8 cellular contexts compared by ENCODE assay signal in the genomic region with DNA sequence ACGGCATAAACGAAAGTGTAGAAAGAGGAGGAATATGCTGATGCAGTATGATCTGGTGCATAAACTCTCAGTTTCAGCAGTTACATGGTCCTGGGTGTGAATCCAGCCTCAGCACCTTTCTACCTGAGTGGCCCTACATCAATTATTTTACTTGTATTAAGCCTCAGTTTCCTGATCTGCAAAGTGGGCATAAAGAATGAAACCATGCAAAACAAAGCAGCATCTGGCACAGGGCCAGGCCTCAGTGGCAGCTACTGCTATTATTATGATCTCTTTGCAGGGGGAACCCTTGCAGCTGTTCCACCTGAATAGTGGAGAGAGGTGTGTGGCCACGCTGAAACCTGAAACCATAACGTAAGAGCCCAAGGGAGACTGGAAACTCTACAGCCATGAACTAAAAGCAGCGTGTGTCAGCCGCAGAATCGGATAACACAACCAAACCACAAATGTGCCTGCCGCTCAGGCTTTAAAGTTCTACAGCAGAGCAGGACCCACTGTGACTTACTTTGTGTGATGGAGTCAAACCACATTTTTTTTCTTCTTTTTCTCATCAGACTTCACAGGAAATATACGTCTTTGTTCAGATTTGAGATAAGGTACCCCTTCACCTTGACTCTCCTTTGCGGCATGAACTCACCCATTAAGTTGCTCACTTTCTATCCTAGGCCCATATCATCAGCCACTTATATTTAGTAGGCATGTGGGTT. TPM values are rescaled to one million over a fixed set of nuclear protein-coding genes. Genes with fewer than 3 reads are reported as not detected.
DNase-seq lines count a peak whose midpoint lies in the region; ATAC-seq and TF ChIP-seq lines count a peak whose summit lies in the region.

No MANE protein-coding gene starts in this region.

- no peaks in the 10 kb centered on the region for H3K9me3 Mint-ChIP-seq in activated T-cell treated with anti-CD3 and anti-CD28 coated beads, Interleukin-2, amount 50 U/mL, for 72 hours
- H3K9me3 Mint-ChIP-seq in nephron: no peaks in the 10 kb centered on the region

- H3K4me1 Mint-ChIP-seq in activated T-cell treated with anti-CD3 and anti-CD28 coated beads, Interleukin-2, amount 50 U/mL, for 72 hours (ENCODE audit: low read depth): peaks cover 51% of the 10 kb centered on the region
- peaks cover 20% of the 10 kb centered on the region for H3K4me1 Mint-ChIP-seq in nephron

- peak overlapping the region; percentile 62 to 76 for H3K4me3 Mint-ChIP-seq in activated T-cell treated with anti-CD3 and anti-CD28 coated beads, Interleukin-2, amount 50 U/mL, for 72 hours
- no peak overlapping the region for H3K4me3 Mint-ChIP-seq in nephron

- H3K27me3 Mint-ChIP-seq in activated T-cell treated with anti-CD3 and anti-CD28 coated beads, Interleukin-2, amount 50 U/mL, for 72 hours (ENCODE audit: low read depth): peaks cover 15% of the 10 kb centered on the region
- H3K27me3 Mint-ChIP-seq in nephron (ENCODE audit: low read depth): peaks cover 8% of the 10 kb centered on the region

- no peaks in the 10 kb centered on the region for H3K36me3 Mint-ChIP-seq in activated T-cell treated with anti-CD3 and anti-CD28 coated beads, Interleukin-2, amount 50 U/mL, for 72 hours (ENCODE audit: insufficient read depth in 2 of 2)
- no peaks in the 10 kb centered on the region for H3K36me3 Mint-ChIP-seq in nephron (ENCODE audit: low read depth)

- H3K27ac Mint-ChIP-seq in activated T-cell treated with anti-CD3 and anti-CD28 coated beads, Interleukin-2, amount 50 U/mL, for 72 hours: peak overlapping the region; percentile 9
- peak overlapping the region; percentile 38 to 55 (median 41) for H3K27ac Mint-ChIP-seq in nephron

- peak; percentile 83 for ATAC-seq in HG03064 (IDR thresholded peaks at IDR 0.05; ENCODE audit: low read depth, unreplicated experiment)
- ATAC-seq in activated T-cell treated with anti-CD3 and anti-CD28 coated beads, Interleukin-2, amount 50 U/mL, for 72 hours (replicated peaks in 1 of 2): peak; percentile 92

- TF ChIP-seq CTCF in nephron (IDR thresholded peaks at IDR 0.05; ENCODE audit: unreplicated experiment in 3 of 3): no peak

- DNase-seq in NCI-H1105 treated with DMSO at 0.1 percent for 48 hours (lab: John Stamatoyannopoulos, UW): peak; percentile 50
- no peak for DNase-seq in NCI-H1105 (lab: John Stamatoyannopoulos, UW)
- peak; percentile 33 for DNase-seq in NCI-H774 (lab: John Stamatoyannopoulos, UW)
- DNase-seq in activated T-cell treated with anti-CD3 and anti-CD28 coated beads, Interleukin-2, amount 50 U/mL, for 72 hours: peak; percentile 84 to 90
- no peak for DNase-seq in GDM1 (lab: John Stamatoyannopoulos, UW)
- no peak for DNase-seq in NCI-H1694 (lab: John Stamatoyannopoulos, UW)

RNA-seq across cellular contexts. Expression of gene FOS, which starts 29.2 kb away (rescaled TPM):
- 10 to 100 TPM; 39.1 to 41.7 TPM for total RNA-seq in activated T-cell treated with anti-CD3 and anti-CD28 coated beads, Interleukin-2, amount 50 U/mL, for 72 hours

Comparison
In these comparisons a context has a peak if more than half of its experiments do, and no peak if none do; other contexts are left out.
1. DNase-seq: peak in NCI-H1105 treated with DMSO at 0.1 percent for 48 hours (single experiment), NCI-H774 (single experiment) and activated T-cell treated with anti-CD3 and anti-CD28 coated beads, Interleukin-2, amount 50 U/mL, for 72 hours (2 of 2); none in NCI-H1105 (single experiment), GDM1 (single experiment) and NCI-H1694 (single experiment).
2. H3K4me3 Mint-ChIP-seq: peak in activated T-cell treated with anti-CD3 and anti-CD28 coated beads, Interleukin-2, amount 50 U/mL, for 72 hours (2 of 2); none in nephron (0 of 3).